14 cellular contexts compared by ENCODE assay signal in genomic region chr16:85998868-85999729, GRCh38.
DNase-seq lines count a peak whose midpoint lies in the region; ATAC-seq and TF ChIP-seq lines count a peak whose summit lies in the region.
"Had no signal": no experiment of that assay in that cellular context is flagged by ENCODE, and none has a peak within 500 bp of the region (broad histone marks: within the 10 kb centered on the region; RNA-seq: fewer than 3 reads in every experiment).

No MANE protein-coding gene starts in this region.

- H3K27me3 ChIP-seq in CD8-positive, alpha-beta T cell (ENCODE audit: insufficient read depth, low read length): no peaks in the 10 kb centered on the region
- H3K27me3 ChIP-seq in HAP-1 (ENCODE audit: low read depth): no peaks in the 10 kb centered on the region
- H3K27me3 ChIP-seq in effector memory CD4-positive, alpha-beta T cell (replicated peaks; ENCODE audit: control insufficient read depth, insufficient read depth, low read length, poor library complexity, severe bottlenecking): no peaks in the 10 kb centered on the region

- no peaks in the 10 kb centered on the region for H3K36me3 ChIP-seq in CD8-positive, alpha-beta T cell (ENCODE audit: insufficient read depth, low read length)
- no peaks in the 10 kb centered on the region for H3K36me3 ChIP-seq in HAP-1 (replicated peaks)
- H3K36me3 ChIP-seq in effector memory CD4-positive, alpha-beta T cell (ENCODE audit: control insufficient read depth, insufficient read depth, low read length): no peaks in the 10 kb centered on the region
- H3K36me3 ChIP-seq: tibial artery had no signal

- no peaks in the 10 kb centered on the region for H3K36me3 Mint-ChIP-seq in CD8-positive, alpha-beta T cell
- no peaks in the 10 kb centered on the region for H3K36me3 Mint-ChIP-seq in activated T-helper 1 cell treated with anti-CD3 and anti-CD28 coated beads, Interleukin-12 subunit alpha, Interleukin-12 subunit beta, Interleukin-2, Interleukin-4 antibody, amounts not matched to agents 30 ng/mL and 10 ng/mL and 1 ng/mL, durations not matched to agents 14 hours and 24 hours and 36 hours (ENCODE audit: low read depth)
- H3K36me3 Mint-ChIP-seq in naive B cell: no peaks in the 10 kb centered on the region

- H3K4me1 ChIP-seq in CD8-positive, alpha-beta T cell (ENCODE audit: insufficient read depth, low read length): peaks cover 6% of the 10 kb centered on the region
- no peaks in the 10 kb centered on the region for H3K4me1 ChIP-seq in HAP-1
- H3K4me1 ChIP-seq in effector memory CD4-positive, alpha-beta T cell (ENCODE audit: control insufficient read depth, insufficient read depth, low read length, poor library complexity, severe bottlenecking): peaks cover 4% of the 10 kb centered on the region
- H3K4me1 ChIP-seq: Caco-2 had no signal

- POLR2A ChIA-PET in CD8-positive, alpha-beta T cell (lab: Charles Lee): interaction anchor here (1.5 kb wide), 1 partner anchor 9 kb away, joined by 3 read pairs; no protein-coding TSS in a partner anchor

- peaks cover 9% of the 10 kb centered on the region for H3K4me1 Mint-ChIP-seq in CD8-positive, alpha-beta T cell (ENCODE audit: low read depth)
- peaks cover 29% of the 10 kb centered on the region for H3K4me1 Mint-ChIP-seq in activated T-helper 1 cell treated with anti-CD3 and anti-CD28 coated beads, Interleukin-12 subunit alpha, Interleukin-12 subunit beta, Interleukin-2, Interleukin-4 antibody, amounts not matched to agents 30 ng/mL and 10 ng/mL and 1 ng/mL, durations not matched to agents 14 hours and 24 hours and 36 hours (ENCODE audit: low read depth)
- peaks cover 44 to 87% (median 62%) of the 10 kb centered on the region in 3 donors for H3K4me1 Mint-ChIP-seq in naive B cell

- H3K27ac ChIP-seq in CD8-positive, alpha-beta T cell (ENCODE audit: low read depth, low read length): no peak overlapping the region
- no peak overlapping the region for H3K27ac ChIP-seq in effector memory CD4-positive, alpha-beta T cell (ENCODE audit: insufficient read depth, low read length, poor library complexity, severe bottlenecking)
- H3K27ac ChIP-seq: tibial artery had no signal

- TF ChIP-seq CTCF in CD8-positive, alpha-beta T cell (IDR thresholded peaks at IDR 0.05): no peak
- TF ChIP-seq CTCF in GM13976 (IDR thresholded peaks at IDR 0.05; ENCODE audit: borderline replicate concordance, control extremely low read depth, extremely low read depth, insufficient read depth, missing control alignments): no peak

- peak overlapping the region; percentile 7 for H3K27ac Mint-ChIP-seq in CD8-positive, alpha-beta T cell
- H3K27ac Mint-ChIP-seq in activated T-helper 1 cell treated with anti-CD3 and anti-CD28 coated beads, Interleukin-12 subunit alpha, Interleukin-12 subunit beta, Interleukin-2, Interleukin-4 antibody, amounts not matched to agents 30 ng/mL and 10 ng/mL and 1 ng/mL, durations not matched to agents 14 hours and 24 hours and 36 hours: peak overlapping the region; percentile 71
- peak overlapping the region; percentile 0 to 92 (median 56) for H3K27ac Mint-ChIP-seq in naive B cell

- CTCF ChIA-PET in CD8-positive, alpha-beta T cell (lab: Charles Lee): interaction anchor here (0.5 to 5.3 kb wide), 7 partner anchors 11 to 185 kb away, joined by 3 to 49 read pairs (median 3); no protein-coding TSS in a partner anchor

- intact Hi-C loops in CD8-positive, alpha-beta T cell (cut with DNase I, micrococcal nuclease): no loop called here
- intact Hi-C loops in activated T-helper 1 cell treated with anti-CD3 and anti-CD28 coated beads, Interleukin-12 subunit alpha, Interleukin-12 subunit beta, Interleukin-2, Interleukin-4 antibody, amounts not matched to agents 30 ng/mL and 10 ng/mL and 1 ng/mL, durations not matched to agents 14 hours and 24 hours and 36 hours (cut with micrococcal nuclease): loop anchor here (1.0 to 10.0 kb wide), 3 partner anchors 8 to 444 kb away; no protein-coding TSS in a partner anchor

- DNase-seq in CD8-positive, alpha-beta T cell: no peak
- DNase-seq in GM13976 (ENCODE audit: low spot score) (peak; percentile 35), naive B cell (no peak), HAP-1 (ENCODE audit: low spot score in 2 of 2) (no peak), hepatic stellate cell (ENCODE audit: low spot score) (no peak)
- DNase-seq in activated T-helper 1 cell treated with anti-CD3 and anti-CD28 coated beads, Interleukin-12 subunit alpha, Interleukin-12 subunit beta, Interleukin-2, Interleukin-4 antibody, amounts not matched to agents 30 ng/mL and 10 ng/mL and 1 ng/mL, durations not matched to agents 14 hours and 24 hours and 36 hours (ENCODE audit: low spot score): no peak
- no peak for DNase-seq in effector memory CD4-positive, alpha-beta T cell
- DNase-seq: NCI-H1105, NCI-H510A treated with DMSO at 0.1 percent for 48 hours, right cardiac atrium, Right ventricle myocardium superior, tibial artery had no signal

- H3K9me3 ChIP-seq in CD8-positive, alpha-beta T cell (ENCODE audit: low read length): no peaks in the 10 kb centered on the region
- H3K9me3 ChIP-seq in HAP-1: no peaks in the 10 kb centered on the region
- H3K9me3 ChIP-seq in effector memory CD4-positive, alpha-beta T cell (ENCODE audit: control insufficient read depth, low read length): no peaks in the 10 kb centered on the region
- H3K9me3 ChIP-seq: Caco-2, tibial artery had no signal

- H3K27me3 Mint-ChIP-seq in CD8-positive, alpha-beta T cell (ENCODE audit: low read depth): no peaks in the 10 kb centered on the region
- no peaks in the 10 kb centered on the region for H3K27me3 Mint-ChIP-seq in activated T-helper 1 cell treated with anti-CD3 and anti-CD28 coated beads, Interleukin-12 subunit alpha, Interleukin-12 subunit beta, Interleukin-2, Interleukin-4 antibody, amounts not matched to agents 30 ng/mL and 10 ng/mL and 1 ng/mL, durations not matched to agents 14 hours and 24 hours and 36 hours (ENCODE audit: insufficient read depth)
- no peaks in the 10 kb centered on the region for H3K27me3 Mint-ChIP-seq in naive B cell

- ATAC-seq in CD8-positive, alpha-beta T cell: peak; percentile 34
- no peak for ATAC-seq in naive B cell (ENCODE audit: low read depth in 2 of 2)
- ATAC-seq in GM21367 (IDR thresholded peaks at IDR 0.05; ENCODE audit: unreplicated experiment): no peak
- ATAC-seq: right cardiac atrium had no signal

- no peak overlapping the region for H3K4me3 Mint-ChIP-seq in CD8-positive, alpha-beta T cell
- peak overlapping the region; percentile 13 for H3K4me3 Mint-ChIP-seq in activated T-helper 1 cell treated with anti-CD3 and anti-CD28 coated beads, Interleukin-12 subunit alpha, Interleukin-12 subunit beta, Interleukin-2, Interleukin-4 antibody, amounts not matched to agents 30 ng/mL and 10 ng/mL and 1 ng/mL, durations not matched to agents 14 hours and 24 hours and 36 hours
- peak overlapping the region; percentile 2 to 76 (median 40) for H3K4me3 Mint-ChIP-seq in naive B cell

- H3K9me3 Mint-ChIP-seq in CD8-positive, alpha-beta T cell: no peaks in the 10 kb centered on the region
- H3K9me3 Mint-ChIP-seq in activated T-helper 1 cell treated with anti-CD3 and anti-CD28 coated beads, Interleukin-12 subunit alpha, Interleukin-12 subunit beta, Interleukin-2, Interleukin-4 antibody, amounts not matched to agents 30 ng/mL and 10 ng/mL and 1 ng/mL, durations not matched to agents 14 hours and 24 hours and 36 hours: no peaks in the 10 kb centered on the region
- peaks cover 0 to 5% (median 0%) of the 10 kb centered on the region in 7 donors for H3K9me3 Mint-ChIP-seq in naive B cell

- in situ Hi-C loops in GM13976 (cut with MboI; ENCODE audit: low sequenced_read_pairs, unreplicated experiment) (no loop called here), HAP-1 (cut with MboI; ENCODE audit: low sequenced_read_pairs) (no loop called here)

- H3K4me3 ChIP-seq in CD8-positive, alpha-beta T cell (ENCODE audit: low read depth, low read length): no peak overlapping the region
- H3K4me3 ChIP-seq in HAP-1: no peak overlapping the region
- H3K4me3 ChIP-seq in effector memory CD4-positive, alpha-beta T cell (ENCODE audit: insufficient read depth, low read depth, low read length, poor library complexity, severe bottlenecking): no peak overlapping the region
- H3K4me3 ChIP-seq: tibial artery had no signal

Comparison
In these comparisons a context has a peak if more than half of its experiments do, and no peak if none do; other contexts are left out.
1. H3K27ac Mint-ChIP-seq: peak in every context shown above with its lines; median percentile 71 in activated T-helper 1 cell treated with anti-CD3 and anti-CD28 coated beads, Interleukin-12 subunit alpha, Interleukin-12 subunit beta, Interleukin-2, Interleukin-4 antibody, amounts not matched to agents 30 ng/mL and 10 ng/mL and 1 ng/mL, durations not matched to agents 14 hours and 24 hours and 36 hours; 56 in naive B cell; 7 in CD8-positive, alpha-beta T cell.